ENCODE assay signal across 8 cellular contexts in the genomic region with DNA sequence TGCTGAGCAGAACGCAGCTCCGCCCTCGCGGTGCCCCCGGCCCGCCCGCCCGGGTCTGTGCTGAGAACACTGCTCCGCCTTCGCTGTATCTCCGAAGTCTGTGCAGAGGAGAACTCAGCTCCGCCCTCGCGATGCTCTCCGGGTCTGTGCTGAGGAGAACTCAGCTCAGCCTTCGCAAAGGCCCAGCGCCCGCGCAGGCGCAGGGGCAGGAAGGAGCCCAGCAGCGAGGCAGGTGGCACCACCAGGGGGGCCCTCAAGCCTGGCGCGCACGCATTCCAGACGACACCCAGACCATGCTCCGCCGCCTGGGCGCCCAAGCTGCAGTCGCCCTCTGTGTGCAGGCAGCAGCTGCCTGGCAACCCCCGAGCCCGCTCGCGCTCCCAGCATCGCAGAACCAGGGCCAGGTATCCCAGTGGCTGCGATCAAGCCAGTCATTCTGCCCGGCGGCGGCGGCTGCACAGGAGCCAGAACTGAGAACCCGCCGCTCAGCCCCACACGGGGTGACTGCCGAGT.
DNase-seq lines count a peak whose midpoint lies in the region; TF ChIP-seq lines count a peak whose summit lies in the region.
"Not testable (repeated sequence)": the region's sequence is repeated elsewhere in the genome, so short reads cannot be mapped to it uniquely, and the experiment has no call there.

No MANE protein-coding gene starts in this region.

- BruUV-seq in PC-9 (replicated peaks; lab: Mats Ljungman, UMichigan), result not testable (repeated sequence)

- POLR2A ChIA-PET in PC-9 (lab: Charles Lee; ENCODE audit: unreplicated experiment), result interaction anchor here (0.6 kb wide), 1 partner anchor 64 kb away, joined by 4 read pairs; a partner anchor contains a TSS

- intact Hi-C loops in PC-9 (cut with micrococcal nuclease; ENCODE audit: unreplicated experiment), result loop anchor here (2.0 kb wide), 1 partner anchor 64 kb away; a partner anchor contains a TSS
- intact Hi-C loops in prostate gland (cut with DNase I); uterus (cut with DNase I; ENCODE audit: low total_unique reads): not testable (repeated sequence)

- not testable (repeated sequence) for H3K27me3 ChIP-seq in PC-9 (ENCODE audit: insufficient read depth, low read depth); prostate gland (replicated peaks; ENCODE audit: insufficient read depth); uterus

- H3K79me2 ChIP-seq in PC-9 (ENCODE audit: low read depth), result not testable (repeated sequence)

- H3K36me3 ChIP-seq in PC-9 (ENCODE audit: low read depth); prostate gland; uterus: not testable (repeated sequence)

- H3K9me3 ChIP-seq in PC-9 (ENCODE audit: insufficient read depth, low read depth); prostate gland; uterus: not testable (repeated sequence)

- CTCF ChIA-PET in PC-9 (lab: Charles Lee), result interaction anchor here (0.8 kb wide), 1 partner anchor 63 kb away, joined by 3 read pairs; no protein-coding TSS in a partner anchor

- 0% methylated on average over 21 of the region's 43 CpGs for WGBS in prostate gland

- H3K4me1 ChIP-seq in PC-9 (replicated peaks; ENCODE audit: insufficient read depth); prostate gland (replicated peaks); uterus: not testable (repeated sequence)

- TF ChIP-seq CTCF in PC-9 (conservative IDR thresholded peaks at IDR 0.05); astrocyte of the spinal cord (IDR thresholded peaks at IDR 0.05; ENCODE audit: low read depth, low read length); foreskin fibroblast (IDR thresholded peaks at IDR 0.05; ENCODE audit: low read depth, low read length); uterus (IDR thresholded peaks at IDR 0.05): not testable (repeated sequence)
- peak in 1 of 4 experiments; percentile 19 for TF ChIP-seq CTCF in prostate gland (IDR thresholded peaks at IDR 0.05)

- peak overlapping the region; percentile 59 for H3K4me3 ChIP-seq in PC-9
- peak overlapping the region; percentile 33 for H3K4me3 ChIP-seq in astrocyte of the spinal cord (ENCODE audit: low read depth, low read length)
- peak overlapping the region; percentile 41 to 46 for H3K4me3 ChIP-seq in foreskin fibroblast (ENCODE audit: low read depth in 1 of 2, low read length in 2 of 2)
- peak overlapping the region; percentile 32 to 42 for H3K4me3 ChIP-seq in prostate gland
- H3K4me3 ChIP-seq in uterus, result peak overlapping the region; percentile 34 to 54

- H3K4me2 ChIP-seq in PC-9, result peak overlapping the region; percentile 77

- H3K9me2 ChIP-seq in PC-9 (ENCODE audit: insufficient read depth), result not testable (repeated sequence)

- H4K20me1 ChIP-seq in PC-9 (ENCODE audit: insufficient read depth), result not testable (repeated sequence)

- H2AFZ ChIP-seq in PC-9, result peak overlapping the region; percentile 79; the same call in 1 of the 2 replicates

- not testable (repeated sequence) for TF ChIP-seq POLR2A in prostate gland (IDR thresholded peaks at IDR 0.05); uterus (IDR thresholded peaks at IDR 0.05)

- in situ Hi-C loops in astrocyte of the spinal cord (cut with HindIII; ENCODE audit: low sequenced_read_pairs), result not testable (repeated sequence)

- DNase-seq in DMS79 treated with DMSO at 0.1 percent for 48 hours (lab: John Stamatoyannopoulos, UW) (peak; percentile 74), NCI-H1436 treated with DMSO at 0.1 percent for 48 hours (lab: John Stamatoyannopoulos, UW) (peak; percentile 31), PC-9 (peak; percentile 73 to 84), astrocyte of the spinal cord (ENCODE audit: low read depth, low spot score) (peak; percentile 48), foreskin fibroblast (peak; percentile 53 to 82), left kidney (ENCODE audit: low read depth, low spot score) (peak; percentile 92), prostate gland (ENCODE audit: low spot score) (peak; percentile 25), uterus (peak; percentile 46 to 66)

- H3K27ac ChIP-seq in PC-9, prostate gland: not testable (repeated sequence)
- peak overlapping the region in 1 of 2 donors; percentile 81 for H3K27ac ChIP-seq in uterus

- not testable (repeated sequence) for H3F3A ChIP-seq in PC-9 (ENCODE audit: insufficient read depth, low read depth)

Comparison
In these comparisons a context has a peak if more than half of its experiments do, and no peak if none do; other contexts are left out.
1. DNase-seq: peak in every context shown above with its lines; median percentile 92 in left kidney; 78 in PC-9; 74 in DMS79 treated with DMSO at 0.1 percent for 48 hours; 68 in foreskin fibroblast; 56 in uterus; 48 in astrocyte of the spinal cord; 31 in NCI-H1436 treated with DMSO at 0.1 percent for 48 hours; 25 in prostate gland.